8 cellular contexts compared by ENCODE assay signal in the genomic region with DNA sequence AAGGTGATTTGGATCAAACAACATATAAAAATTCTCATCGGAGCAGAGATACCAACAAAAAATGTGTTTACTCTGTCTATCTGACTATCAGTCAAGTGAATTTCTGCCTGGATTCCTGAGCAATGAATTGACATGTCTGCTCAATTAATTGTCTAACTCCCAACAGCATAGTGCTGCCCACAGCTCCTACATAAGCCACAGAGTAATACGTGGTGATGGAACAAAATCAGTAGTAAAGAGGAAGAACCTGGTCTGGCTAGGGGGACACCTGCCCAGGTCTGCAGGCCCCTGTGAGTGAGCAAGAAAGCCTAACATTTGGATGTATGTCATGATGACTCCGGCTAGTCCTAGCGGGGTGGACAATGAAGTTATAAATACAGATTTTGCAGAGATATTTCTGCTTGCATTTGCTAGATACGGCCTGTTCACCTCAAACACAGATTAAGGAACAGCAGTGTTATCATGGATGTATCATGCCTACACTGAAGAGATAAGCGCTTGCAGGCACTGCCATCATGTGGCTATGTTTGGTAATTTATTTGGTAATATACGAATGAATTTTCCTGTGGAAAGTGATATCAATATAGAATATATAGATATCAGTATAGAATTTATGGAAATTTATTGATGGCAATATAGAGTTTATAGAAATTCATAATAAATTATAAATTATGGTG.
DNase-seq lines count a peak whose midpoint lies in the region; ATAC-seq and TF ChIP-seq lines count a peak whose summit lies in the region.

No MANE protein-coding gene starts in this region.

- no peak overlapping the region for H3T11ph ChIP-seq in H9 (ENCODE audit: low read length)

- H3K27me3 Mint-ChIP-seq in CD4-positive, CD25-positive, alpha-beta regulatory T cell: peaks cover 11% of the 10 kb centered on the region
- no peaks in the 10 kb centered on the region for H3K27me3 Mint-ChIP-seq in H9 (ENCODE audit: low read depth)

- no CpG with 5 or more reads among the region's 7 CpGs for WGBS in H9 (ENCODE audit: extremely low coverage, insufficient read length, low lambda C conversion rate)

- H3K4me1 ChIP-seq in CD4-positive, CD25-positive, alpha-beta regulatory T cell (ENCODE audit: control insufficient read depth, insufficient read depth, low read length, poor library complexity, severe bottlenecking): no peaks in the 10 kb centered on the region
- no peaks in the 10 kb centered on the region for H3K4me1 ChIP-seq in H9 (ENCODE audit: insufficient read depth, low read length)

- no peak overlapping the region for H2BK20ac ChIP-seq in H9 (ENCODE audit: low read depth, low read length, poor library complexity, severe bottlenecking)

- H2AK5ac ChIP-seq in H9 (ENCODE audit: insufficient read length, low read length): no peak overlapping the region

- no peak overlapping the region for H2BK15ac ChIP-seq in H9 (ENCODE audit: low read depth, low read length)

- H4K20me1 ChIP-seq in H9 (ENCODE audit: control insufficient read depth, insufficient read depth, insufficient read length): no peaks in the 10 kb centered on the region

- H3K56ac ChIP-seq in H9 (ENCODE audit: insufficient read length, low read depth, low read length): no peak overlapping the region

- no peaks in the 10 kb centered on the region for H3K36me3 Mint-ChIP-seq in CD4-positive, CD25-positive, alpha-beta regulatory T cell
- no peaks in the 10 kb centered on the region for H3K36me3 Mint-ChIP-seq in H9 (ENCODE audit: insufficient read depth in 1 of 3, low read depth in 3 of 3)

- H2AFZ ChIP-seq in H9 (ENCODE audit: low read length): no peak overlapping the region

- H3K9ac ChIP-seq in H9 (ENCODE audit: extremely low read depth, insufficient read length, low read length): no peak overlapping the region

- H3K27me3 ChIP-seq in CD4-positive, CD25-positive, alpha-beta regulatory T cell (ENCODE audit: control insufficient read depth, insufficient read depth, low read length): peaks cover 5% of the 10 kb centered on the region
- H3K27me3 ChIP-seq in H9 (ENCODE audit: insufficient read depth, low read length): no peaks in the 10 kb centered on the region

- no peak overlapping the region for H3K4ac ChIP-seq in H9 (ENCODE audit: low read depth, low read length)

- no peaks in the 10 kb centered on the region for H3K79me1 ChIP-seq in H9 (ENCODE audit: insufficient read depth, low read depth, low read length, poor library complexity, severe bottlenecking)

- no peak overlapping the region for H3K18ac ChIP-seq in H9 (ENCODE audit: insufficient read length, low read depth, low read length)

- H3K4me1 Mint-ChIP-seq in CD4-positive, CD25-positive, alpha-beta regulatory T cell: peaks cover 0 to 9% (median 6%) of the 10 kb centered on the region in 4 donors
- H3K4me1 Mint-ChIP-seq in H9: peaks cover 9 to 23% of the 10 kb centered on the region in 2 experiments

- no peak overlapping the region for H3K27ac ChIP-seq in CD4-positive, CD25-positive, alpha-beta regulatory T cell (ENCODE audit: insufficient read depth, low read length, poor library complexity, severe bottlenecking)
- H3K27ac ChIP-seq in H9 (ENCODE audit: insufficient read length, low read depth, low read length): no peak overlapping the region

- H2BK5ac ChIP-seq in H9 (ENCODE audit: insufficient read length, low read length): no peak overlapping the region

- no peak overlapping the region for H4K8ac ChIP-seq in H9 (replicated peaks; ENCODE audit: insufficient read length, low read depth, low read length)

- no peak overlapping the region for H4K91ac ChIP-seq in H9 (ENCODE audit: insufficient read length, low read depth, low read length)

- H3K9me3 Mint-ChIP-seq in CD4-positive, CD25-positive, alpha-beta regulatory T cell: no peaks in the 10 kb centered on the region
- no peaks in the 10 kb centered on the region for H3K9me3 Mint-ChIP-seq in H9

- no peaks in the 10 kb centered on the region for H3K23me2 ChIP-seq in H9 (ENCODE audit: insufficient read length, low read depth, low read length, poor library complexity, severe bottlenecking)

- H3K79me2 ChIP-seq in H9 (ENCODE audit: insufficient read depth, low read length): no peaks in the 10 kb centered on the region

- H4K5ac ChIP-seq in H9 (ENCODE audit: insufficient read length, low read depth, low read length): no peak overlapping the region

- no peaks in the 10 kb centered on the region for H3K36me3 ChIP-seq in CD4-positive, CD25-positive, alpha-beta regulatory T cell (ENCODE audit: control insufficient read depth, insufficient read depth, low read length)

- no peak overlapping the region for H2BK12ac ChIP-seq in H9 (ENCODE audit: insufficient read length, low read depth, low read length)

- no peak overlapping the region for H3K23ac ChIP-seq in H9 (ENCODE audit: insufficient read length, low read depth, low read length)

- H3K4me3 ChIP-seq in CD4-positive, CD25-positive, alpha-beta regulatory T cell (ENCODE audit: low read depth, low read length): no peak overlapping the region

- TF ChIP-seq CTCF in H9 (conservative IDR thresholded peaks at IDR 0.05): peak; percentile 80

- H3K9me3 ChIP-seq in CD4-positive, CD25-positive, alpha-beta regulatory T cell (ENCODE audit: control insufficient read depth in 2 of 2, low read length in 2 of 2): no peaks in the 10 kb centered on the region
- no peaks in the 10 kb centered on the region for H3K9me3 ChIP-seq in H9 (ENCODE audit: control insufficient read depth, low read depth, low read length)

- no peak overlapping the region for H3K4me2 ChIP-seq in H9 (ENCODE audit: insufficient read depth, insufficient read length, low read length)

- ATAC-seq in CD4-positive, CD25-positive, alpha-beta regulatory T cell (ENCODE audit: low read depth in 2 of 2): peak; percentile 75 to 77

- no peak overlapping the region for H3K4me3 Mint-ChIP-seq in CD4-positive, CD25-positive, alpha-beta regulatory T cell
- H3K4me3 Mint-ChIP-seq in H9: no peak overlapping the region

- H3K14ac ChIP-seq in H9 (ENCODE audit: insufficient read depth, low read length): no peak overlapping the region

- no peak overlapping the region for H2BK120ac ChIP-seq in H9 (ENCODE audit: low read depth, low read length, poor library complexity, severe bottlenecking)

- peak; percentile 49 to 74 (median 70) for DNase-seq in CD4-positive, CD25-positive, alpha-beta regulatory T cell
- DNase-seq in H9: no peak
- peak; percentile 56 for DNase-seq in NCI-H2196 (lab: John Stamatoyannopoulos, UW; ENCODE audit: unreplicated experiment)
- DNase-seq in activated CD4-positive, CD25-positive, alpha-beta regulatory T cell treated with anti-CD3 and anti-CD28 coated beads, Interleukin-2, amount 50 U/mL, for 16 hours (ENCODE audit: low read depth, low spot score): peak; percentile 43
- peak; percentile 71 for DNase-seq in dermis blood vessel endothelial cell
- peak; percentile 66 for DNase-seq in medulla oblongata (ENCODE audit: extremely low spot score)
- peak; percentile 24 to 50 for DNase-seq in stimulated activated CD8-positive, alpha-beta memory T cell treated with anti-CD3 and anti-CD28 coated beads, Interleukin-7, amount 100 ng/mL, for 4 hours (ENCODE audit: low read depth in 2 of 2)
- no peak for DNase-seq in ureter (ENCODE audit: low spot score)

- H3K27ac Mint-ChIP-seq in CD4-positive, CD25-positive, alpha-beta regulatory T cell: peak overlapping the region in 1 of 3 donors; percentile 19
- H3K27ac Mint-ChIP-seq in H9: no peak overlapping the region

Comparison
In these comparisons a context has a peak if more than half of its experiments do, and no peak if none do; other contexts are left out.
1. DNase-seq: peak in CD4-positive, CD25-positive, alpha-beta regulatory T cell (3 of 3), NCI-H2196 (single experiment), activated CD4-positive, CD25-positive, alpha-beta regulatory T cell treated with anti-CD3 and anti-CD28 coated beads, Interleukin-2, amount 50 U/mL, for 16 hours (single experiment), dermis blood vessel endothelial cell (single experiment), medulla oblongata (single experiment) and stimulated activated CD8-positive, alpha-beta memory T cell treated with anti-CD3 and anti-CD28 coated beads, Interleukin-7, amount 100 ng/mL, for 4 hours (2 of 2); none in H9 (single experiment) and ureter (single experiment).